1 cellular context compared by ENCODE assay signal in genomic region chr15:65318870-65319356, GRCh38.
TF ChIP-seq lines count a peak whose summit lies in the region.

No MANE protein-coding gene starts in this region.

TF ChIP-seq in HEK293, 187 proteins besides CTCF, POLR2A, EP300 and RAD21 (continued from another document):
- TF ChIP-seq ZNF513 (tag by site-specific recombination; IDR thresholded peaks at IDR 0.05) (peak; percentile 96), ZNF555 (tag by site-specific recombination; conservative IDR thresholded peaks at IDR 0.05) (no peak), ZEB2 (tag by site-specific recombination; IDR thresholded peaks at IDR 0.05) (0 out of 2 replicates have a peak, but pooled peaks have one; percentile 57), ZNF311 (tag by site-specific recombination; IDR thresholded peaks at IDR 0.05; ENCODE audit: borderline replicate concordance) (no peak), ZNF404 (tag by site-specific recombination; IDR thresholded peaks at IDR 0.05) (no peak), WT1 (tag by site-specific recombination; IDR thresholded peaks at IDR 0.05) (peak; percentile 34; the same call in 1 of the 2 replicates), ZBTB7A (tag by site-specific recombination; IDR thresholded peaks at IDR 0.05; ENCODE audit: low read depth) (no peak), GLIS2 (tag by site-specific recombination; IDR thresholded peaks at IDR 0.05) (peak; percentile 83), ZNF677 (tag by site-specific recombination; IDR thresholded peaks at IDR 0.05) (no peak), SCRT1 (tag by site-specific recombination; IDR thresholded peaks at IDR 0.05; ENCODE audit: borderline replicate concordance) (peak; percentile 100), ZNF449 (tag by site-specific recombination; IDR thresholded peaks at IDR 0.05) (no peak), ZNF639 (tag by site-specific recombination; IDR thresholded peaks at IDR 0.05) (peak; percentile 76; the same call in 1 of the 2 replicates), ZNF544 (tag by site-specific recombination; IDR thresholded peaks at IDR 0.05) (no peak), ZNF768 (tag by site-specific recombination; IDR thresholded peaks at IDR 0.05) (no peak), ZSCAN30 (tag by site-specific recombination; IDR thresholded peaks at IDR 0.05) (peak; percentile 86; the same call in 1 of the 2 replicates), ZNF366 (tag by site-specific recombination; conservative IDR thresholded peaks at IDR 0.05) (peak; percentile 85), ZNF585B (tag by site-specific recombination; IDR thresholded peaks at IDR 0.05) (no peak), ZNF335 (tag by site-specific recombination; conservative IDR thresholded peaks at IDR 0.05) (peak; percentile 34; the same call in 1 of the 2 replicates), ZNF561 (tag by site-specific recombination; IDR thresholded peaks at IDR 0.05; ENCODE audit: borderline replicate concordance) (no peak), ZNF692 (tag by site-specific recombination; IDR thresholded peaks at IDR 0.05) (peak; percentile 95), ZBTB48 (tag by site-specific recombination; IDR thresholded peaks at IDR 0.05) (peak; percentile 97), ZNF521 (tag by site-specific recombination; IDR thresholded peaks at IDR 0.05) (no peak), SCRT2 (tag by site-specific recombination; IDR thresholded peaks at IDR 0.05) (peak; percentile 99), ZBTB1 (tag by site-specific recombination; IDR thresholded peaks at IDR 0.05) (no peak), ZBTB17 (tag by site-specific recombination; IDR thresholded peaks at IDR 0.05) (peak; percentile 88), REPIN1 (tag by site-specific recombination; IDR thresholded peaks at IDR 0.05; ENCODE audit: low read depth) (no peak), ZNF211 (tag by site-specific recombination; IDR thresholded peaks at IDR 0.05; ENCODE audit: low read depth) (no peak), ZNF654 (tag by site-specific recombination; IDR thresholded peaks at IDR 0.05; ENCODE audit: low read depth) (peak; percentile 99), GLIS1 (tag by site-specific recombination; IDR thresholded peaks at IDR 0.05) (peak; percentile 92)
- TF ChIP-seq, protein P1, sequence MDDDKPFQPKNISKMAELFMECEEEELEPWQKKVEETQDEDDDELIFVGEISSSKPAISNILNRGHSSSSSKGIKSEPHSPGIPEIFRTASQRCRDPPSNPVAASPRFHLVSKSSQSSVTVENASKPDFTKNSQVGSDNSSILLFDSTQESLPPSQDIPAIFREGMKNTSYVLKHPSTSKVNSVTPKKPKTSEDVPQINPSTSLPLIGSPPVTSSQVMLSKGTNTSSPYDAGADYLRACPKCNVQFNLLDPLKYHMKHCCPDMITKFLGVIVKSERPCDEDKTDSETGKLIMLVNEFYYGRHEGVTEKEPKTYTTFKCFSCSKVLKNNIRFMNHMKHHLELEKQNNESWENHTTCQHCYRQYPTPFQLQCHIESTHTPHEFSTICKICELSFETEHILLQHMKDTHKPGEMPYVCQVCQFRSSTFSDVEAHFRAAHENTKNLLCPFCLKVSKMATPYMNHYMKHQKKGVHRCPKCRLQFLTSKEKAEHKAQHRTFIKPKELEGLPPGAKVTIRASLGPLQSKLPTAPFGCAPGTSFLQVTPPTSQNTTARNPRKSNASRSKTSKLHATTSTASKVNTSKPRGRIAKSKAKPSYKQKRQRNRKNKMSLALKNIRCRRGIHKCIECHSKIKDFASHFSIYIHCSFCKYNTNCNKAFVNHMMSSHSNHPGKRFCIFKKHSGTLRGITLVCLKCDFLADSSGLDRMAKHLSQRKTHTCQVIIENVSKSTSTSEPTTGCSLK (tag by site-specific recombination; IDR thresholded peaks at IDR 0.05): no peak
